ENCODE assay signal across 1 cellular context in genomic region chr2:217900010-217900779, GRCh38.
TF ChIP-seq lines count a peak whose summit lies in the region.

No MANE protein-coding gene starts in this region.

TF ChIP-seq in HepG2, 621 proteins besides CTCF, POLR2A, EP300 and RAD21 (continued from another document and continues in another):
- TF ChIP-seq ZBTB4 (CRISPR knock-in tag; IDR thresholded peaks at IDR 0.05; ENCODE audit: borderline replicate concordance) = peak; percentile 18; the same call in 1 of the 2 replicates
- 0 out of 2 replicates have a peak, but pooled peaks have one; percentile 11 for TF ChIP-seq HIVEP1 (CRISPR knock-in tag; IDR thresholded peaks at IDR 0.05)
- TF ChIP-seq ZNF33A (CRISPR knock-in tag; IDR thresholded peaks at IDR 0.05; ENCODE audit: borderline replicate concordance) = no peak
- 0 out of 2 replicates have a peak, but pooled peaks have one; percentile 30 for TF ChIP-seq ZNF710 (CRISPR knock-in tag; IDR thresholded peaks at IDR 0.05; ENCODE audit: borderline replicate concordance)
- 0 out of 2 replicates have a peak, but pooled peaks have one; percentile 32 for TF ChIP-seq GMEB1 (CRISPR knock-in tag; IDR thresholded peaks at IDR 0.05; ENCODE audit: borderline replicate concordance)
- TF ChIP-seq MED1 (CRISPR knock-in tag; IDR thresholded peaks at IDR 0.05) = peak; percentile 66
- no peak for TF ChIP-seq HNRNPLL (IDR thresholded peaks at IDR 0.05; ENCODE audit: low read depth, low read length, poor library complexity, severe bottlenecking)
- no peak for TF ChIP-seq FOXA1 (IDR thresholded peaks at IDR 0.05)
- TF ChIP-seq FOXA1 (CRISPR knock-in tag; IDR thresholded peaks at IDR 0.05) = 0 out of 2 replicates have a peak, but pooled peaks have one; percentile 29
- 0 out of 2 replicates have a peak, but pooled peaks have one; percentile 50 for TF ChIP-seq NR1H2 (CRISPR knock-in tag; IDR thresholded peaks at IDR 0.05; ENCODE audit: borderline replicate concordance, low read depth)
- TF ChIP-seq TEF (CRISPR knock-in tag; IDR thresholded peaks at IDR 0.05) = 0 out of 2 replicates have a peak, but pooled peaks have one; percentile 30
- TF ChIP-seq ZBTB26 (CRISPR knock-in tag; IDR thresholded peaks at IDR 0.05; ENCODE audit: borderline replicate concordance) = no peak
- TF ChIP-seq ZSCAN9 (CRISPR knock-in tag; IDR thresholded peaks at IDR 0.05; ENCODE audit: borderline replicate concordance) = 0 out of 2 replicates have a peak, but pooled peaks have one; percentile 3
- no peak for TF ChIP-seq ZBTB1 (CRISPR knock-in tag; IDR thresholded peaks at IDR 0.05; ENCODE audit: borderline replicate concordance)
- no peak for TF ChIP-seq ZNF225 (CRISPR knock-in tag; IDR thresholded peaks at IDR 0.05)
- no peak for TF ChIP-seq HDAC1 (CRISPR knock-in tag; IDR thresholded peaks at IDR 0.05)
- no peak for TF ChIP-seq HMGXB4 (CRISPR knock-in tag; IDR thresholded peaks at IDR 0.05; ENCODE audit: borderline replicate concordance in 1 of 2, low read depth in 1 of 2)
- 0 out of 2 replicates have a peak, but pooled peaks have one; percentile 55 for TF ChIP-seq NKX3-1 (CRISPR knock-in tag; IDR thresholded peaks at IDR 0.05)
- 0 out of 2 replicates have a peak, but pooled peaks have one; percentile 28 for TF ChIP-seq ARID3A (IDR thresholded peaks at IDR 0.05; ENCODE audit: low read depth, low read length)
- 0 out of 2 replicates have a peak, but pooled peaks have one; percentile 17 for TF ChIP-seq FOSL2 (CRISPR knock-in tag; IDR thresholded peaks at IDR 0.05)
- no peak for TF ChIP-seq RBM39 (IDR thresholded peaks at IDR 0.05; ENCODE audit: low read depth, low read length, poor library complexity, severe bottlenecking)
- TF ChIP-seq ZNF768 (CRISPR knock-in tag; IDR thresholded peaks at IDR 0.05) = peak; percentile 63
- peak; percentile 52; the same call in 1 of the 2 replicates for TF ChIP-seq ZNF501 (CRISPR knock-in tag; IDR thresholded peaks at IDR 0.05)
- TF ChIP-seq MEIS1 (CRISPR knock-in tag; IDR thresholded peaks at IDR 0.05; ENCODE audit: borderline replicate concordance) = 0 out of 2 replicates have a peak, but pooled peaks have one; percentile 18
- TF ChIP-seq ZNF644 (CRISPR knock-in tag; IDR thresholded peaks at IDR 0.05; ENCODE audit: low read depth) = no peak
- TF ChIP-seq HOXD1 (CRISPR knock-in tag; IDR thresholded peaks at IDR 0.05) = 0 out of 2 replicates have a peak, but pooled peaks have one; percentile 21
- 0 out of 2 replicates have a peak, but pooled peaks have one; percentile 32 for TF ChIP-seq ZNF629 (CRISPR knock-in tag; conservative IDR thresholded peaks at IDR 0.05)
- TF ChIP-seq NCOA1 (CRISPR knock-in tag; IDR thresholded peaks at IDR 0.05) = 0 out of 2 replicates have a peak, but pooled peaks have one; percentile 15
- TF ChIP-seq ZNF766 (CRISPR knock-in tag; IDR thresholded peaks at IDR 0.05; ENCODE audit: borderline replicate concordance) = peak; percentile 85; the same call in 1 of the 2 replicates
- no peak for TF ChIP-seq ATF7 (IDR thresholded peaks at IDR 0.05)
- TF ChIP-seq ATF7 (CRISPR knock-in tag; IDR thresholded peaks at IDR 0.05) = 0 out of 2 replicates have a peak, but pooled peaks have one; percentile 74
- TF ChIP-seq ARNT (IDR thresholded peaks at IDR 0.05) = no peak
- 0 out of 2 replicates have a peak, but pooled peaks have one; percentile 18 for TF ChIP-seq RFX1 (IDR thresholded peaks at IDR 0.05)
- TF ChIP-seq ZNF317 (CRISPR knock-in tag; IDR thresholded peaks at IDR 0.05) = 0 out of 2 replicates have a peak, but pooled peaks have one; percentile 15
- 0 out of 2 replicates have a peak, but pooled peaks have one; percentile 24 for TF ChIP-seq NCOR1 (IDR thresholded peaks at IDR 0.05; ENCODE audit: borderline replicate concordance, low read length)
- TF ChIP-seq ZNF576 (CRISPR knock-in tag; IDR thresholded peaks at IDR 0.05) = 0 out of 2 replicates have a peak, but pooled peaks have one; percentile 24
- TF ChIP-seq BRCA1 (CRISPR knock-in tag; IDR thresholded peaks at IDR 0.05) = peak; percentile 67; the same call in 1 of the 2 replicates
- no peak for TF ChIP-seq GTF3A (CRISPR knock-in tag; conservative IDR thresholded peaks at IDR 0.05)
- TF ChIP-seq ETS1 (CRISPR knock-in tag; IDR thresholded peaks at IDR 0.05) = 0 out of 2 replicates have a peak, but pooled peaks have one; percentile 30
- TF ChIP-seq DBP (CRISPR knock-in tag; IDR thresholded peaks at IDR 0.05; ENCODE audit: not compliant biosample characterization) = peak; percentile 77
- 0 out of 2 replicates have a peak, but pooled peaks have one; percentile 43 for TF ChIP-seq ZNF557 (CRISPR knock-in tag; IDR thresholded peaks at IDR 0.05)
- peak; percentile 19 for TF ChIP-seq SKI (IDR thresholded peaks at IDR 0.05; ENCODE audit: partially characterized antibody)
- TF ChIP-seq RFXAP (CRISPR knock-in tag; IDR thresholded peaks at IDR 0.05; ENCODE audit: borderline replicate concordance) = 0 out of 2 replicates have a peak, but pooled peaks have one; percentile 56
- TF ChIP-seq ZNF264 (CRISPR knock-in tag; IDR thresholded peaks at IDR 0.05) = peak; percentile 56; the same call in 1 of the 2 replicates
- TF ChIP-seq ADNP (CRISPR knock-in tag; IDR thresholded peaks at IDR 0.05) = 0 out of 2 replicates have a peak, but pooled peaks have one; percentile 25
- TF ChIP-seq TARDBP (CRISPR knock-in tag; IDR thresholded peaks at IDR 0.05) = no peak
- TF ChIP-seq SAFB2 (CRISPR knock-in tag; IDR thresholded peaks at IDR 0.05; ENCODE audit: borderline replicate concordance, low read depth) = peak; percentile 21; the same call in 1 of the 2 replicates
- TF ChIP-seq ZBTB38 (CRISPR knock-in tag; IDR thresholded peaks at IDR 0.05) = peak; percentile 95
